In the genomic region with DNA sequence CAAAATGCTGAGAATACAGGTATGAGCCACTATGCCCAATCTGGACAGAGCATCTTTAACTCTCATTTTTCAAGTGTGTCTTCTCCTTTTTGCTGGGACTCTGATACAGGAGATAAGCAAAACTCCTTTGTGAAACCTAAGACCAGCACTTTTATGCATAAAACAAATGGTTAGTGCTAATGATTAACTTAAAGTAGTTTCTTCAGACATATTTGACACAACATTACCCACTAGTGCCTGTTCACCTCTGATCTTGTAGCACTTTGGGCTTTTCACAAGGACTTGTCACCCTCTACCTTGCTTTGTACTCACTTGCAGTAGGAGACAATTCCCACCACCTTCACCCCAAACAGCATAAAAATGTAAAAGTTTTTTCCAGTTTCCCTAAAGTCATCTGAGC, we compare ENCODE assay signal across 27 cellular contexts.
"Had no signal": no experiment of that assay in that cellular context is flagged by ENCODE, and none has a peak within 500 bp of the region (broad histone marks: within the 10 kb centered on the region; RNA-seq: fewer than 3 reads in every experiment).

No MANE protein-coding gene starts in this region.

- H3K9me3 Mint-ChIP-seq: neural crest cell had no signal

- H3K27me3 Mint-ChIP-seq: stimulated activated naive B cell treated with anti-CD40 and anti-IgM and Interleukin-4, amounts not matched to agents 10 μg/mL and 1 μg/mL and 100 μg/mL, for 72 hours had no signal

- H3K27ac ChIP-seq: lower lobe of right lung, neutrophil, parathyroid adenoma, skin epidermis, stomach, testis, thyroid gland, transverse colon, upper lobe of left lung, vagina had no signal

- DNase-seq: hypothalamus; immature natural killer cell; lower lobe of right lung; mammary epithelial cell; mesenchymal stem cell; naive thymus-derived CD8-positive, alpha-beta T cell; occipital lobe; retina; right cardiac atrium; stimulated activated CD4-positive, alpha-beta T cell treated with anti-CD3 and anti-CD28 coated beads, Interleukin-12 subunit alpha, Interleukin-12 subunit beta, amount 100 ng/mL, for 4 hours; stimulated activated CD4-positive, alpha-beta T cell treated with anti-CD3 and anti-CD28 coated beads, Interleukin-15, amount 100 ng/mL, for 24 hours; stimulated activated CD4-positive, alpha-beta T cell treated with anti-CD3 and anti-CD28 coated beads, Interleukin-2, amount 100 ng/mL, for 24 hours; stimulated activated CD4-positive, alpha-beta T cell treated with anti-CD3 and anti-CD28 coated beads, Interleukin-4, amount 100 ng/mL, for 1 hour; stimulated activated naive B cell treated with anti-CD40 and anti-IgM and Interleukin-4, amounts not matched to agents 10 μg/mL and 1 μg/mL and 100 μg/mL, for 72 hours; stimulated activated naive CD8-positive, alpha-beta T cell treated with anti-CD3 and anti-CD28 coated beads, Interleukin-15, Interleukin-2, amounts not matched to agents 100 U/mL and 50 U/mL, for 24 hours; stomach; testis; thyroid gland; transverse colon; upper lobe of left lung had no signal

- H3K36me3 Mint-ChIP-seq: immature natural killer cell; naive thymus-derived CD8-positive, alpha-beta T cell; stimulated activated naive B cell treated with anti-CD40 and anti-IgM and Interleukin-4, amounts not matched to agents 10 μg/mL and 1 μg/mL and 100 μg/mL, for 72 hours had no signal

- H3K36me3 ChIP-seq: lower lobe of right lung, neutrophil, stomach, thyroid gland, transverse colon, upper lobe of left lung, vagina had no signal

- H3K9me3 ChIP-seq: lower lobe of right lung, neutrophil, stomach, testis, thyroid gland, transverse colon, vagina had no signal

- H3K27ac Mint-ChIP-seq: immature natural killer cell; naive thymus-derived CD8-positive, alpha-beta T cell; nephron; stimulated activated naive B cell treated with anti-CD40 and anti-IgM and Interleukin-4, amounts not matched to agents 10 μg/mL and 1 μg/mL and 100 μg/mL, for 72 hours had no signal

- H3K4me3 ChIP-seq: lower lobe of right lung, skin epidermis, stomach, testis, thyroid gland, transverse colon, upper lobe of left lung, vagina had no signal

- ATAC-seq: lower lobe of right lung; naive thymus-derived CD8-positive, alpha-beta T cell; right cardiac atrium; sciatic nerve; stimulated activated naive B cell treated with anti-CD40 and anti-IgM and Interleukin-4, amounts not matched to agents 10 μg/mL and 1 μg/mL and 100 μg/mL, for 72 hours; stimulated activated naive CD8-positive, alpha-beta T cell treated with anti-CD3 and anti-CD28 coated beads, Interleukin-15, Interleukin-2, amounts not matched to agents 100 U/mL and 50 U/mL, for 24 hours had no signal

- H3K4me1 Mint-ChIP-seq: immature natural killer cell; naive thymus-derived CD8-positive, alpha-beta T cell; nephron; neural crest cell; stimulated activated naive B cell treated with anti-CD40 and anti-IgM and Interleukin-4, amounts not matched to agents 10 μg/mL and 1 μg/mL and 100 μg/mL, for 72 hours had no signal

- H3K4me3 Mint-ChIP-seq: immature natural killer cell; naive thymus-derived CD8-positive, alpha-beta T cell; nephron; neural crest cell; stimulated activated naive B cell treated with anti-CD40 and anti-IgM and Interleukin-4, amounts not matched to agents 10 μg/mL and 1 μg/mL and 100 μg/mL, for 72 hours had no signal

- H3K27me3 ChIP-seq: neutrophil, stomach, testis, thyroid gland, transverse colon, upper lobe of left lung, vagina had no signal

- H3K4me1 ChIP-seq: lower lobe of right lung, parathyroid adenoma, stomach, testis, thyroid gland, transverse colon, upper lobe of left lung, vagina had no signal
